Comparison of ENCODE assay signal across 29 cellular contexts in genomic region chr13:79512950-79513349, GRCh38.
"Had no signal": no experiment of that assay in that cellular context is flagged by ENCODE, and none has a peak within 500 bp of the region (broad histone marks: within the 10 kb centered on the region; RNA-seq: fewer than 3 reads in every experiment).

No MANE protein-coding gene starts in this region.

- H3K27ac Mint-ChIP-seq: activated CD4-positive, alpha-beta memory T cell treated with anti-CD3 and anti-CD28 coated beads for 36 hours; activated CD4-positive, alpha-beta T cell treated with anti-CD3 and anti-CD28 coated beads, Interleukin-2, amount 10 ng/mL, durations not matched to agents 7 days and 5 days; activated naive CD4-positive, alpha-beta T cell treated with anti-CD3 and anti-CD28 coated beads, Interleukin-2, amount 10 ng/mL, durations not matched to agents 7 days and 5 days; activated naive CD8-positive, alpha-beta T cell; activated naive CD8-positive, alpha-beta T cell treated with anti-CD3 and anti-CD28 coated beads, Interleukin-2, amount 50 U/mL, for 24 hours; T-helper 1 cell treated with Interleukin-12 subunit alpha and Interleukin-12 subunit beta and Interleukin-4 antibody, amounts not matched to agents 30 μg/mL and 1 μg/mL, for 36 hours had no signal

- DNase-seq: activated CD4-positive, alpha-beta memory T cell treated with anti-CD3 and anti-CD28 coated beads for 36 hours; activated CD4-positive, alpha-beta T cell treated with anti-CD3 and anti-CD28 coated beads, Interleukin-2, amount 10 ng/mL, durations not matched to agents 7 days and 5 days; activated CD4-positive, CD25-positive, alpha-beta regulatory T cell; activated CD8-positive, alpha-beta memory T cell treated with anti-CD3 and anti-CD28 coated beads, Interleukin-2, amount 50 U/mL, for 4 hours; activated effector memory CD4-positive, alpha-beta T cell treated with Interleukin-2 at 50 U/mL for 16 hours; activated naive CD4-positive, alpha-beta T cell treated with anti-CD3 and anti-CD28 coated beads, Interleukin-2, amount 10 ng/mL, durations not matched to agents 7 days and 5 days; activated naive CD8-positive, alpha-beta T cell treated with anti-CD3 and anti-CD28 coated beads, Interleukin-2, amount 50 U/mL, for 24 hours; activated T-cell treated with anti-CD3 and anti-CD28 coated beads, Interleukin-2, amount 50 U/mL, for 72 hours; aorta; Kasumi-1; KBM-7; MG63; NCI-H1048; NCI-H1105 treated with DMSO at 0.1 percent for 48 hours; NCI-H1436 treated with DMSO at 0.1 percent for 48 hours; NCI-H1694 treated with DMSO at 0.1 percent for 48 hours; NCI-H2029; NCI-H345; NCI-H524 treated with DMSO at 0.1 percent for 48 hours; Peyer's patch; RPMI8226; SHP77 treated with DMSO at 0.1 percent for 48 hours; SK-N-SH; T-helper 9 cell; WERI-Rb-1 had no signal

- H3K9ac ChIP-seq: SK-N-SH had no signal

- H3K36me3 ChIP-seq: breast epithelium, MG63, Peyer's patch, WERI-Rb-1 had no signal

- H3K4me3 ChIP-seq: breast epithelium, MG63, Peyer's patch, SJSA1 had no signal

- H3K9me3 Mint-ChIP-seq: activated CD4-positive, alpha-beta memory T cell treated with anti-CD3 and anti-CD28 coated beads for 36 hours; activated naive CD4-positive, alpha-beta T cell treated with anti-CD3 and anti-CD28 coated beads, Interleukin-2, amount 10 ng/mL, durations not matched to agents 7 days and 5 days; T-helper 1 cell treated with Interleukin-12 subunit alpha and Interleukin-12 subunit beta and Interleukin-4 antibody, amounts not matched to agents 30 μg/mL and 1 μg/mL, for 36 hours had no signal

- H3K27me3 Mint-ChIP-seq: activated CD4-positive, alpha-beta memory T cell treated with anti-CD3 and anti-CD28 coated beads for 36 hours; activated CD4-positive, alpha-beta T cell treated with anti-CD3 and anti-CD28 coated beads, Interleukin-2, amount 10 ng/mL, durations not matched to agents 7 days and 5 days; activated naive CD4-positive, alpha-beta T cell treated with anti-CD3 and anti-CD28 coated beads, Interleukin-2, amount 10 ng/mL, durations not matched to agents 7 days and 5 days; activated naive CD8-positive, alpha-beta T cell; activated naive CD8-positive, alpha-beta T cell treated with anti-CD3 and anti-CD28 coated beads, Interleukin-2, amount 50 U/mL, for 24 hours had no signal

- H3K4me1 ChIP-seq: breast epithelium, Peyer's patch had no signal

- H3K9me3 ChIP-seq: breast epithelium, MG63, Peyer's patch, SJSA1, SK-N-SH had no signal

- H3K27ac ChIP-seq: breast epithelium, Peyer's patch, SJSA1, WERI-Rb-1 had no signal

- H3K27me3 ChIP-seq: breast epithelium, MG63, Peyer's patch, SJSA1 had no signal

- H3K4me3 Mint-ChIP-seq: activated CD4-positive, alpha-beta memory T cell treated with anti-CD3 and anti-CD28 coated beads for 36 hours; activated CD4-positive, alpha-beta T cell treated with anti-CD3 and anti-CD28 coated beads, Interleukin-2, amount 10 ng/mL, durations not matched to agents 7 days and 5 days; activated naive CD4-positive, alpha-beta T cell treated with anti-CD3 and anti-CD28 coated beads, Interleukin-2, amount 10 ng/mL, durations not matched to agents 7 days and 5 days; activated naive CD8-positive, alpha-beta T cell; activated naive CD8-positive, alpha-beta T cell treated with anti-CD3 and anti-CD28 coated beads, Interleukin-2, amount 50 U/mL, for 24 hours; T-helper 1 cell treated with Interleukin-12 subunit alpha and Interleukin-12 subunit beta and Interleukin-4 antibody, amounts not matched to agents 30 μg/mL and 1 μg/mL, for 36 hours had no signal

- H3K4me2 ChIP-seq: SK-N-SH had no signal

- ATAC-seq: activated T-cell treated with anti-CD3 and anti-CD28 coated beads, Interleukin-2, amount 50 U/mL, for 72 hours had no signal
